Comparison of ENCODE assay signal across 8 cellular contexts in the genomic region with DNA sequence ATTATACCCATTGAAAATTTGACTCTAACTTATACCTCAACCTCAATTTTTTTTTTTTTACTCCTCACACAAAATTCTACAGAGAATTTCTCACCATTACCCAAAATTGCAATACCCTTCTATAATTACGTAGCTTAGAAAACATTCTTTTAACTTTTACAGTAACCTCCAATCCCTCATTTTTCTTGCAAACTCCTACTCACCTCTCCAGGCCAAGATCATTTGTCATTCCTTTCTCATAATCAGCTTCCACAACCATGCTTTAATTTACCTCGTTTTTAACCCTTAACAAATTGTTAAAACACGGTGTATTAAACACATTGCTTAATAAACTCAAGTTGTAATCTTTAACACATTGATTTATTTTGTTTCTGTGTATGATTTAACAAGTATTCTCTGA.
"Had no signal": no experiment of that assay in that cellular context is flagged by ENCODE, and none has a peak within 500 bp of the region (broad histone marks: within the 10 kb centered on the region; RNA-seq: fewer than 3 reads in every experiment).

No MANE protein-coding gene starts in this region.

- H3K4me3 ChIP-seq: GM12878 had no signal

- DNase-seq: GDM1, GF-D8 had no signal

- FAIRE-seq: G401.6, GM12878, GM12891, GM12892, GM18507, GM19239 had no signal
